Comparison of ENCODE assay signal across 8 cellular contexts in genomic region chr7:152462995-152463713, GRCh38. TPM values are rescaled to one million over a fixed set of nuclear protein-coding genes. Genes with fewer than 3 reads are reported as not detected.
A peak's percentile ranks its signal among the peaks of the same experiment; 100 is the strongest.
DNase-seq lines count a peak whose midpoint lies in the region; ATAC-seq and TF ChIP-seq lines count a peak whose summit lies in the region.

No MANE protein-coding gene starts in this region.

- POLR2A ChIA-PET in OCI-LY7 (lab: Charles Lee), result interaction anchor here (0.6 to 1.6 kb wide), 2 partner anchors 123 to 184 kb away, joined by 3 to 5 read pairs; no protein-coding TSS in a partner anchor

- no peaks in the 10 kb centered on the region for H3K4me1 Mint-ChIP-seq in Calu3 (ENCODE audit: low read depth, unreplicated experiment)

- H3K56ac ChIP-seq in mesendoderm (ENCODE audit: low read length), result peak overlapping the region; percentile 86

- H4K5ac ChIP-seq in mesendoderm (ENCODE audit: low read length), result no peak overlapping the region

- intact Hi-C loops in Calu3 (cut with micrococcal nuclease; ENCODE audit: unreplicated experiment) (no loop called here), OCI-LY7 (cut with micrococcal nuclease; ENCODE audit: unreplicated experiment) (loop anchor here (1.0 to 10.0 kb wide), 3 partner anchors 27 to 828 kb away; partner anchors contain the start of gene KMT2C), dorsolateral prefrontal cortex (cut with DNase I) (loop anchor here in 1 of 2 donors (5.0 kb wide), 2 partner anchors 59 to 126 kb away; no protein-coding TSS in a partner anchor), transverse colon (cut with DNase I; ENCODE audit: low total_unique reads) (no loop called here)

- peak overlapping the region; percentile 67 for H3K27ac Mint-ChIP-seq in Calu3 (ENCODE audit: unreplicated experiment)

- H2AK5ac ChIP-seq in mesendoderm (ENCODE audit: low read length), result no peak overlapping the region

- H3K23ac ChIP-seq in mesendoderm (ENCODE audit: low read length), result no peak overlapping the region

- TF ChIP-seq CTCF in Calu3 (IDR thresholded peaks at IDR 0.05; ENCODE audit: unreplicated experiment), result no peak
- TF ChIP-seq CTCF in OCI-LY7 (conservative IDR thresholded peaks at IDR 0.05; ENCODE audit: low read length), result no peak
- no peak for TF ChIP-seq CTCF in dorsolateral prefrontal cortex (IDR thresholded peaks at IDR 0.05 in 54 of 56, conservative IDR thresholded peaks at IDR 0.05 in 2 of 56; ENCODE audit: low read depth in 1 of 56, partially characterized antibody in 56 of 56)
- no peak for TF ChIP-seq CTCF in transverse colon (IDR thresholded peaks at IDR 0.05)

- H3K27me3 ChIP-seq in dorsolateral prefrontal cortex (no peaks in the 10 kb centered on the region), mesendoderm (ENCODE audit: insufficient read depth, low read length, poor library complexity) (no peaks in the 10 kb centered on the region), transverse colon (no peaks in the 10 kb centered on the region)

- in situ Hi-C loops in transverse colon (cut with MboI; ENCODE audit: low pct_ligation_motif_present in 1 of 4, low pct_unique_long_range_greater_than_20kb in 1 of 4, low sequenced_read_pairs in 3 of 4), result loop anchor here in 1 of 4 donors (25.0 kb wide), 1 partner anchor 224 kb away; the partner anchor contains the start of gene XRCC2

- TF ChIP-seq POLR2A in GM19099 (IDR thresholded peaks at IDR 0.05; ENCODE audit: extremely low read depth, insufficient read length, low read depth), result peak; percentile 78
- peak; percentile 88 for TF ChIP-seq POLR2A in transverse colon (IDR thresholded peaks at IDR 0.05)

- H3K4me3 ChIP-seq in OCI-LY7 (ENCODE audit: low read depth, low read length, poor library complexity, severe bottlenecking), result peak overlapping the region; percentile 88
- H3K4me3 ChIP-seq in dorsolateral prefrontal cortex, result peak overlapping the region; percentile 53 to 98 (median 85)
- peak overlapping the region; percentile 51 for H3K4me3 ChIP-seq in mesendoderm (ENCODE audit: low read length)
- peak overlapping the region; percentile 49 to 96 (median 74) for H3K4me3 ChIP-seq in transverse colon

- peak overlapping the region; percentile 98 for H3K4me2 ChIP-seq in OCI-LY7 (ENCODE audit: low read length)
- peak overlapping the region; percentile 56 for H3K4me2 ChIP-seq in mesendoderm (ENCODE audit: low read length)

- peak overlapping the region; percentile 24 for H2BK120ac ChIP-seq in mesendoderm (ENCODE audit: low read depth, low read length)

- CTCF ChIA-PET in Calu3 (lab: Charles Lee) (interaction anchor here (0.8 to 1.0 kb wide), 2 partner anchors 82 to 147 kb away, joined by 4 to 5 read pairs; no protein-coding TSS in a partner anchor), OCI-LY7 (lab: Charles Lee; ENCODE audit: unreplicated experiment) (interaction anchor here (1.1 kb wide), 1 partner anchor 121 kb away, joined by 3 read pairs; no protein-coding TSS in a partner anchor)

- H3K4ac ChIP-seq in mesendoderm (ENCODE audit: low read depth, low read length), result no peak overlapping the region

- peak overlapping the region; percentile 89 for H3K18ac ChIP-seq in mesendoderm (ENCODE audit: low read length)

- H4K8ac ChIP-seq in mesendoderm (ENCODE audit: low read depth, low read length), result peak overlapping the region; percentile 59

- H3K79me2 ChIP-seq in OCI-LY7 (ENCODE audit: insufficient read depth, low read depth, low read length), result peaks cover 10% of the 10 kb centered on the region; the same call in 1 of the 2 replicates
- no peaks in the 10 kb centered on the region for H3K79me2 ChIP-seq in mesendoderm (ENCODE audit: control insufficient read depth, insufficient read depth, low read length)

- no CpG with 5 or more reads among the region's 30 CpGs for WGBS in mesendoderm (ENCODE audit: extremely low coverage, insufficient coverage, low lambda C conversion rate)
- 2 to 3% methylated on average over 7 to 27 of the region's 30 CpGs for WGBS in transverse colon (ENCODE audit: low coverage in 1 of 2), 2 donors

- no peaks in the 10 kb centered on the region for H3K79me1 ChIP-seq in mesendoderm (ENCODE audit: low read length)

- H3K9me2 ChIP-seq in OCI-LY7 (ENCODE audit: insufficient read depth, low read length), result no peaks in the 10 kb centered on the region

- peak overlapping the region; percentile 78 for H3K9ac ChIP-seq in mesendoderm (ENCODE audit: low read length)

- ATAC-seq in HG03159 (IDR thresholded peaks at IDR 0.05; ENCODE audit: unreplicated experiment), result peak; percentile 15

- H3K9me3 ChIP-seq in OCI-LY7 (ENCODE audit: low read length) (no peaks in the 10 kb centered on the region), transverse colon (no peaks in the 10 kb centered on the region)

- H3K9me3 Mint-ChIP-seq in Calu3 (ENCODE audit: low read depth, unreplicated experiment), result no peaks in the 10 kb centered on the region

- H3K36me3 Mint-ChIP-seq in Calu3 (ENCODE audit: insufficient read depth, unreplicated experiment), result peaks cover 25% of the 10 kb centered on the region

- peak overlapping the region; percentile 15 for H2BK15ac ChIP-seq in mesendoderm (replicated peaks; ENCODE audit: low read depth)

- peak overlapping the region; percentile 74; the same call in 1 of the 2 replicates for H2AFZ ChIP-seq in OCI-LY7 (ENCODE audit: low read length)

- no peak overlapping the region for H2BK5ac ChIP-seq in mesendoderm (ENCODE audit: low read length)

- BruUV-seq in Calu3 (replicated peaks; lab: Mats Ljungman, UMichigan), result no TSS peak
- BruUV-seq in OCI-LY7 (replicated peaks; lab: Mats Ljungman, UMichigan), result TSS peak; percentile 80

- H3K36me3 ChIP-seq in OCI-LY7 (ENCODE audit: insufficient read depth, low read length), result no peaks in the 10 kb centered on the region
- no peaks in the 10 kb centered on the region for H3K36me3 ChIP-seq in mesendoderm (ENCODE audit: control insufficient read depth, insufficient read depth, low read length)
- H3K36me3 ChIP-seq in transverse colon, result no peaks in the 10 kb centered on the region

- TF ChIP-seq EP300 in transverse colon (IDR thresholded peaks at IDR 0.05; ENCODE audit: low read depth), result no peak

- H4K20me1 ChIP-seq in OCI-LY7 (ENCODE audit: insufficient read depth, low read length), result no peaks in the 10 kb centered on the region

- H3K27ac ChIP-seq in OCI-LY7 (ENCODE audit: low read depth, low read length, poor library complexity, severe bottlenecking), result peak overlapping the region; percentile 48
- peak overlapping the region; percentile 58 to 100 (median 95) for H3K27ac ChIP-seq in dorsolateral prefrontal cortex
- H3K27ac ChIP-seq in mesendoderm (ENCODE audit: low read depth, low read length), result peak overlapping the region; percentile 97
- H3K27ac ChIP-seq in transverse colon, result peak overlapping the region; percentile 88 to 100 (median 96)

- peaks cover 14% of the 10 kb centered on the region for H3K4me1 ChIP-seq in OCI-LY7 (ENCODE audit: insufficient read depth, low read length, poor library complexity, severe bottlenecking)
- no peaks in the 10 kb centered on the region for H3K4me1 ChIP-seq in mesendoderm (ENCODE audit: control insufficient read depth, low read depth, low read length)
- H3K4me1 ChIP-seq in transverse colon, result peaks cover 4 to 22% (median 7%) of the 10 kb centered on the region in 4 donors

- no peaks in the 10 kb centered on the region for H3K27me3 Mint-ChIP-seq in Calu3 (ENCODE audit: unreplicated experiment)

- DNase-seq in Calu3 (no peak), OCI-LY7 (ENCODE audit: low spot score) (no peak), dorsolateral prefrontal cortex (peak in 6 of 10 donors; percentile 20 to 58 (median 44)), mesendoderm (peak; percentile 83), transverse colon (no peak), mucosa of gallbladder (ENCODE audit: low spot score) (no peak)

- H3K4me3 Mint-ChIP-seq in Calu3 (ENCODE audit: low read depth, unreplicated experiment), result peak overlapping the region; percentile 94

RNA-seq across cellular contexts. Expression of gene KMT2C, which starts 27.4 kb away (rescaled TPM):
- 71.1 and 73.4 TPM in 2 replicates for total RNA-seq in Calu3 (2022)
- 47.5 and 51.9 TPM in 2 replicates for total RNA-seq in OCI-LY7 (2014; rRNA removed; shearing (Covaris generic))
- 86.8 and 105 TPM in 2 replicates for total RNA-seq in OCI-LY7 (2022)
- total RNA-seq in dorsolateral prefrontal cortex, result 100 to 1,000 TPM in 111 of 120 experiments, 10 to 100 TPM in 9; 87.9 to 186 (median 125) TPM
- 5.2 TPM for polyA plus RNA-seq in mesendoderm (2013, experiment 1 of 2)
- 5.1 TPM for polyA plus RNA-seq in mesendoderm (2013, experiment 2 of 2)
- total RNA-seq in transverse colon, result 10 to 100 TPM; 72.6 to 99.5 (median 83.8) TPM
- total RNA-seq in mucosa of gallbladder, result 85.0 TPM

Comparison
In these comparisons a context has a peak if more than half of its experiments do, and no peak if none do; other contexts are left out.
1. DNase-seq: peak in dorsolateral prefrontal cortex (6 of 10) and mesendoderm (single experiment); none in Calu3 (single experiment), OCI-LY7 (single experiment), transverse colon (single experiment) and mucosa of gallbladder (single experiment).
2. Peak in every context shown above with its lines, with median percentiles within 50 percentile points of each other: H3K27ac ChIP-seq and H3K4me3 ChIP-seq.